9 cellular contexts compared by ENCODE assay signal in genomic region chr3:184230081-184230602, GRCh38. TPM values are rescaled to one million over a fixed set of nuclear protein-coding genes. Genes with fewer than 3 reads are reported as not detected.
DNase-seq lines count a peak whose midpoint lies in the region; ATAC-seq and TF ChIP-seq lines count a peak whose summit lies in the region.
"Had no signal": no experiment of that assay in that cellular context is flagged by ENCODE, and none has a peak within 500 bp of the region (broad histone marks: within the 10 kb centered on the region; RNA-seq: fewer than 3 reads in every experiment).

No MANE protein-coding gene starts in this region.

- H3K27ac Mint-ChIP-seq in naive B cell: no peak overlapping the region

- no peaks in the 10 kb centered on the region for H3K36me3 ChIP-seq in body of pancreas (replicated peaks in 1 of 2; ENCODE audit: insufficient read depth in 1 of 2, low read depth in 2 of 2)

- CTCF ChIA-PET in RWPE1 (lab: Yijun Ruan, JAX): interaction anchor here (0.6 to 4.6 kb wide), 4 partner anchors 10 to 85 kb away, joined by 3 to 32 read pairs (median 4); partner anchors contain the start of gene EEF1AKMT4

- peaks cover 51 to 71% (median 70%) of the 10 kb centered on the region in 3 donors for H3K27me3 Mint-ChIP-seq in naive B cell

- no peaks in the 10 kb centered on the region for H3K9me3 Mint-ChIP-seq in naive B cell

- DNase-seq in COLO668 (lab: John Stamatoyannopoulos, UW; ENCODE audit: unreplicated experiment) (peak; percentile 85), HuH-7.5 (ENCODE audit: low spot score) (peak; percentile 85), body of pancreas (peak; percentile 41 to 63 (median 53)), naive B cell (no peak), GM19240 (ENCODE audit: insufficient read length, low spot score) (no peak), RWPE1 (ENCODE audit: low spot score) (no peak)

- peaks cover 14 to 19% (median 18%) of the 10 kb centered on the region in 3 donors for H3K4me1 Mint-ChIP-seq in naive B cell

- ATAC-seq in body of pancreas (peak; percentile 40), naive B cell (ENCODE audit: low read depth in 2 of 2) (no peak), GM19395 (IDR thresholded peaks at IDR 0.05; ENCODE audit: unreplicated experiment) (no peak), GM18861 (IDR thresholded peaks at IDR 0.05; ENCODE audit: unreplicated experiment) (no peak)

- H3K4me3 Mint-ChIP-seq in naive B cell: peak overlapping the region in 6 of 8 donors; percentile 30 to 89 (median 80)

- no peak for TF ChIP-seq CTCF in body of pancreas (IDR thresholded peaks at IDR 0.05)
- no peak for TF ChIP-seq CTCF in RWPE1 (conservative IDR thresholded peaks at IDR 0.05; ENCODE audit: low read depth)

- peaks cover 25% of the 10 kb centered on the region for H3K4me1 ChIP-seq in body of pancreas

- H3K4me3 ChIP-seq in body of pancreas: peak overlapping the region in 1 of 2 donors; percentile 31

- H3K27ac ChIP-seq in body of pancreas (no peak overlapping the region), RWPE1 (no peak overlapping the region)

- H3K9me3 ChIP-seq in body of pancreas: no peaks in the 10 kb centered on the region

- no peaks in the 10 kb centered on the region for H3K27me3 ChIP-seq in body of pancreas

- intact Hi-C loops in body of pancreas (cut with DNase I): no loop called here

- peaks cover 0 to 12% of the 10 kb centered on the region in 2 donors for H3K36me3 Mint-ChIP-seq in naive B cell

- no peak for TF ChIP-seq POLR2A in body of pancreas (IDR thresholded peaks at IDR 0.05)

- POLR2A ChIA-PET in RWPE1 (lab: Yijun Ruan, JAX; ENCODE audit: low non-redundant PET): interaction anchor here (0.5 kb wide), 1 partner anchor 50 kb away, joined by 3 read pairs; no protein-coding TSS in a partner anchor

- 0 to 1% methylated on average over 2 to 54 of the region's 61 CpGs for WGBS in body of pancreas, 2 donors

RNA-seq across cellular contexts. Expression of gene VWA5B2, which starts 0.8 kb away (rescaled TPM):
- total RNA-seq in body of pancreas: 10 to 100 TPM in 1 of 2 donors, 1 to 10 TPM in 1; 6.0 to 15.8 TPM
- polyA plus RNA-seq in naive B cell (ENCODE audit: low read depth in 6 of 6): not detected

RNA-seq across cellular contexts. Expression of gene ALG3, which starts 18.6 kb away (rescaled TPM):
- 10 to 100 TPM; 32.4 to 67.6 TPM for total RNA-seq in body of pancreas
- polyA plus RNA-seq in naive B cell (ENCODE audit: low read depth in 6 of 6): 10 to 100 TPM; 33.9 to 57.3 (median 39.1) TPM

RNA-seq across cellular contexts. Expression of gene EEF1AKMT4, which starts 19.3 kb away (rescaled TPM):
- total RNA-seq in body of pancreas: 1 to 10 TPM; 3.0 to 3.4 TPM
- polyA plus RNA-seq in naive B cell (ENCODE audit: low read depth in 6 of 6): 1 to 10 TPM; 2.1 to 4.3 (median 2.4) TPM

RNA-seq across cellular contexts. Expression of gene CAMK2N2, which starts 31.2 kb away (rescaled TPM):
- total RNA-seq in body of pancreas: 1 to 10 TPM; 1.6 to 1.8 TPM
- polyA plus RNA-seq in naive B cell (ENCODE audit: low read depth in 6 of 6): not detected
- total RNA-seq: NCI-H460 had no signal

RNA-seq across cellular contexts. Expression of gene ABCF3, which starts 44.1 kb away (rescaled TPM):
- 10 to 100 TPM; 41.8 to 46.1 TPM for total RNA-seq in body of pancreas
- polyA plus RNA-seq in naive B cell (ENCODE audit: low read depth in 6 of 6): 10 to 100 TPM; 24.6 to 45.7 (median 30.0) TPM

Comparison
In these comparisons a context has a peak if more than half of its experiments do, and no peak if none do; other contexts are left out.
1. DNase-seq: peak in COLO668 (single experiment), HuH-7.5 (single experiment) and body of pancreas (4 of 4); none in naive B cell (single experiment), GM19240 (single experiment) and RWPE1 (single experiment).